8 cellular contexts compared by ENCODE assay signal in genomic region chr1:99737016-99737415, GRCh38. TPM values are rescaled to one million over a fixed set of nuclear protein-coding genes. Genes with fewer than 3 reads are reported as not detected.
DNase-seq lines count a peak whose midpoint lies in the region; ATAC-seq and TF ChIP-seq lines count a peak whose summit lies in the region.

No MANE protein-coding gene starts in this region.

- WGBS in transverse colon (ENCODE audit: low coverage in 1 of 2), 2 donors: 26 to 34% methylated on average over 2 to 4 of the region's 4 CpGs

- no peak for TF ChIP-seq POLR2A in transverse colon (IDR thresholded peaks at IDR 0.05)

- intact Hi-C loops in transverse colon (cut with DNase I; ENCODE audit: low total_unique reads): no loop called here

- H3K27me3 Mint-ChIP-seq in activated T-cell treated with anti-CD3 and anti-CD28 coated beads, Interleukin-2, amount 50 U/mL, for 72 hours (ENCODE audit: low read depth): peaks cover 6% of the 10 kb centered on the region

- no peaks in the 10 kb centered on the region for H3K4me1 Mint-ChIP-seq in activated T-cell treated with anti-CD3 and anti-CD28 coated beads, Interleukin-2, amount 50 U/mL, for 72 hours (ENCODE audit: low read depth)

- H3K27ac ChIP-seq in transverse colon: peak overlapping the region in 2 of 4 donors; percentile 15 to 44

- DNase-seq in GM04504 (ENCODE audit: low read depth) (peak; percentile 37), NCI-H1417 (lab: John Stamatoyannopoulos, UW) (peak in 2 of 3 experiments; percentile 49 to 83), amniotic epithelial cell (ENCODE audit: low read depth) (peak; percentile 69), iPS DF 19.7 (ENCODE audit: low read depth, low spot score) (peak; percentile 48), transverse colon (peak; percentile 26)
- DNase-seq in activated T-cell treated with anti-CD3 and anti-CD28 coated beads, Interleukin-2, amount 50 U/mL, for 72 hours: no peak

- H3K36me3 ChIP-seq in transverse colon: peaks cover 0 to 5% (median 0%) of the 10 kb centered on the region in 4 donors

- no peak for TF ChIP-seq EP300 in transverse colon (IDR thresholded peaks at IDR 0.05; ENCODE audit: low read depth)

- no peak for ATAC-seq in GM18858 (IDR thresholded peaks at IDR 0.05; ENCODE audit: unreplicated experiment)
- no peak for ATAC-seq in activated T-cell treated with anti-CD3 and anti-CD28 coated beads, Interleukin-2, amount 50 U/mL, for 72 hours (replicated peaks in 1 of 2)
- no peak for ATAC-seq in HG03469 (IDR thresholded peaks at IDR 0.05; ENCODE audit: unreplicated experiment)

- H3K36me3 Mint-ChIP-seq in activated T-cell treated with anti-CD3 and anti-CD28 coated beads, Interleukin-2, amount 50 U/mL, for 72 hours (ENCODE audit: insufficient read depth in 2 of 2): no peaks in the 10 kb centered on the region

- no peak overlapping the region for H3K27ac Mint-ChIP-seq in activated T-cell treated with anti-CD3 and anti-CD28 coated beads, Interleukin-2, amount 50 U/mL, for 72 hours

- H3K4me1 ChIP-seq in transverse colon: peaks cover 3 to 28% (median 17%) of the 10 kb centered on the region in 4 donors

- in situ Hi-C loops in transverse colon (cut with MboI; ENCODE audit: low pct_ligation_motif_present in 1 of 4, low pct_unique_long_range_greater_than_20kb in 1 of 4, low sequenced_read_pairs in 3 of 4): no loop called here

- no peaks in the 10 kb centered on the region for H3K9me3 Mint-ChIP-seq in activated T-cell treated with anti-CD3 and anti-CD28 coated beads, Interleukin-2, amount 50 U/mL, for 72 hours

- no peak overlapping the region for H3K4me3 Mint-ChIP-seq in activated T-cell treated with anti-CD3 and anti-CD28 coated beads, Interleukin-2, amount 50 U/mL, for 72 hours

- H3K27me3 ChIP-seq in transverse colon: no peaks in the 10 kb centered on the region

- no peaks in the 10 kb centered on the region for H3K9me3 ChIP-seq in transverse colon

- H3K4me3 ChIP-seq in transverse colon: no peak overlapping the region

- peak; percentile 24 to 53 (median 40) for TF ChIP-seq CTCF in transverse colon (IDR thresholded peaks at IDR 0.05)

RNA-seq across cellular contexts. Expression of gene FRRS1, which starts 29.4 kb away (rescaled TPM):
- 10 to 100 TPM in 2 of 4 donors, 1 to 10 TPM in 2; 3.0 to 32.4 (median 18.9) TPM for total RNA-seq in transverse colon
- 1 to 10 TPM; 2.1 to 2.3 TPM for total RNA-seq in activated T-cell treated with anti-CD3 and anti-CD28 coated beads, Interleukin-2, amount 50 U/mL, for 72 hours

Comparison
In these comparisons a context has a peak if more than half of its experiments do, and no peak if none do; other contexts are left out.
1. DNase-seq: peak in GM04504 (single experiment), NCI-H1417 (2 of 3), amniotic epithelial cell (single experiment), iPS DF 19.7 (single experiment) and transverse colon (single experiment); none in activated T-cell treated with anti-CD3 and anti-CD28 coated beads, Interleukin-2, amount 50 U/mL, for 72 hours (0 of 2).